ENCODE assay signal across 1 cellular context in genomic region chr7:137992738-137993394, GRCh38.
TF ChIP-seq lines count a peak whose summit lies in the region.

No MANE protein-coding gene starts in this region.

TF ChIP-seq in K562, 482 proteins besides CTCF, POLR2A, EP300 and RAD21 (continued from another document and continues in another):
- TF ChIP-seq GMEB1 (CRISPR knock-in tag; IDR thresholded peaks at IDR 0.05) (peak; percentile 39; the same call in 1 of the 2 replicates), SREBF2 (CRISPR knock-in tag; IDR thresholded peaks at IDR 0.05) (no peak), ZFP36 (IDR thresholded peaks at IDR 0.05; ENCODE audit: low read depth, low read length, partially characterized antibody) (no peak), ZBTB9 (CRISPR knock-in tag; IDR thresholded peaks at IDR 0.05) (no peak), THRB (CRISPR knock-in tag; conservative IDR thresholded peaks at IDR 0.05) (0 out of 2 replicates have a peak, but pooled peaks have one; percentile 11), SRSF1 (IDR thresholded peaks at IDR 0.05; ENCODE audit: low read depth, low read length) (no peak), NR2F6 (CRISPR knock-in tag; IDR thresholded peaks at IDR 0.05) (no peak), FOXJ2 (tag; IDR thresholded peaks at IDR 0.05) (0 out of 2 replicates have a peak, but pooled peaks have one; percentile 14), ARNT (IDR thresholded peaks at IDR 0.05) (0 out of 4 replicates have a peak, but pooled peaks of 1 of the 2 experiments have one; percentile 16), ESRRB (CRISPR knock-in tag; IDR thresholded peaks at IDR 0.05; ENCODE audit: borderline replicate concordance) (peak; percentile 76; the same call in 1 of the 2 replicates), TRIM24 (IDR thresholded peaks at IDR 0.05) (peak; percentile 8 to 35; a peak in 2 of 4 replicates), TEAD4 (IDR thresholded peaks at IDR 0.05; ENCODE audit: low read length) (no peak), TEAD4 (CRISPR knock-in tag; IDR thresholded peaks at IDR 0.05; ENCODE audit: borderline replicate concordance) (no peak), ZNF280A (IDR thresholded peaks at IDR 0.05; ENCODE audit: low read depth, partially characterized antibody) (no peak), RBM25 (IDR thresholded peaks at IDR 0.05; ENCODE audit: low read depth, low read length, severe bottlenecking) (no peak), MEF2A (IDR thresholded peaks at IDR 0.05; ENCODE audit: control insufficient read depth, low read depth, low read length) (no peak), ZNF324 (CRISPR knock-in tag; IDR thresholded peaks at IDR 0.05) (0 out of 2 replicates have a peak, but pooled peaks have one; percentile 26), ZNF41 (CRISPR knock-in tag; conservative IDR thresholded peaks at IDR 0.05) (peak; percentile 54; the same call in 1 of the 2 replicates), NFRKB (IDR thresholded peaks at IDR 0.05; ENCODE audit: low read depth) (0 out of 2 replicates have a peak, but pooled peaks have one; percentile 72), ZNF263 (CRISPR knock-in tag; IDR thresholded peaks at IDR 0.05; ENCODE audit: borderline replicate concordance) (no peak), MTA3 (IDR thresholded peaks at IDR 0.05; ENCODE audit: borderline replicate concordance) (no peak), TFAM (CRISPR knock-in tag; conservative IDR thresholded peaks at IDR 0.05) (no peak), IFI16 (CRISPR knock-in tag; IDR thresholded peaks at IDR 0.05) (no peak), MTA1 (IDR thresholded peaks at IDR 0.05; ENCODE audit: borderline replicate concordance) (no peak), RUNX1 (IDR thresholded peaks at IDR 0.05; ENCODE audit: low read depth) (no peak), ASH1L (IDR thresholded peaks at IDR 0.05; ENCODE audit: borderline replicate concordance, low read depth, partially characterized antibody) (peak; percentile 16), ZNF12 (CRISPR knock-in tag; IDR thresholded peaks at IDR 0.05) (no peak), RBM39 (optimal IDR thresholded peaks at IDR 0.05; ENCODE audit: low read depth, low read length) (no peak), ZNF232 (CRISPR knock-in tag; IDR thresholded peaks at IDR 0.05) (no peak), ZNF165 (CRISPR knock-in tag; IDR thresholded peaks at IDR 0.05; ENCODE audit: borderline replicate concordance) (peak; percentile 13; the same call in 1 of the 2 replicates), CHD1 (IDR thresholded peaks at IDR 0.05; ENCODE audit: low read length) (peak; percentile 17), HNRNPH1 (optimal IDR thresholded peaks at IDR 0.05; ENCODE audit: low read depth, low read length) (no peak), PHTF2 (CRISPR knock-in tag; IDR thresholded peaks at IDR 0.05) (no peak), KDM4B (IDR thresholded peaks at IDR 0.05; ENCODE audit: borderline replicate concordance in 2 of 2, low read depth in 1 of 2) (no peak), L3MBTL2 (IDR thresholded peaks at IDR 0.05) (peak; percentile 3; the same call in 1 of the 2 replicates), KLF13 (tag; IDR thresholded peaks at IDR 0.05; ENCODE audit: borderline replicate concordance, low read depth) (no peak), HNRNPUL1 (IDR thresholded peaks at IDR 0.05; ENCODE audit: low read length) (no peak), STAG1 (CRISPR knock-in tag; IDR thresholded peaks at IDR 0.05; ENCODE audit: borderline replicate concordance) (no peak), NCOA4 (IDR thresholded peaks at IDR 0.05; ENCODE audit: partially characterized antibody) (no peak)
- TF ChIP-seq, protein P1, sequence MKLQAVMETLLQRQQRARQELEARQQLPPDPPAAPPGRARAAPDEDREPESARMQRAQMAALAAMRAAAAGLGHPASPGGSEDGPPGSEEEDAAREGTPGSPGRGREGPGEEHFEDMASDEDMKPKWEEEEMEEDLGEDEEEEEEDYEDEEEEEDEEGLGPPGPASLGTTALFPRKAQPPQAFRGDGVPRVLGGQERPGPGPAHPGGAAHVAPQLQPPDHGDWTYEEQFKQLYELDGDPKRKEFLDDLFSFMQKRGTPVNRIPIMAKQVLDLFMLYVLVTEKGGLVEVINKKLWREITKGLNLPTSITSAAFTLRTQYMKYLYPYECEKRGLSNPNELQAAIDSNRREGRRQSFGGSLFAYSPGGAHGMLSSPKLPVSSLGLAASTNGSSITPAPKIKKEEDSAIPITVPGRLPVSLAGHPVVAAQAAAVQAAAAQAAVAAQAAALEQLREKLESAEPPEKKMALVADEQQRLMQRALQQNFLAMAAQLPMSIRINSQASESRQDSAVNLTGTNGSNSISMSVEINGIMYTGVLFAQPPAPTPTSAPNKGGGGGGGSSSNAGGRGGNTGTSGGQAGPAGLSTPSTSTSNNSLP (IDR thresholded peaks at IDR 0.05; ENCODE audit: borderline replicate concordance, low read depth, low read length), result no peak
- TF ChIP-seq, protein P2, sequence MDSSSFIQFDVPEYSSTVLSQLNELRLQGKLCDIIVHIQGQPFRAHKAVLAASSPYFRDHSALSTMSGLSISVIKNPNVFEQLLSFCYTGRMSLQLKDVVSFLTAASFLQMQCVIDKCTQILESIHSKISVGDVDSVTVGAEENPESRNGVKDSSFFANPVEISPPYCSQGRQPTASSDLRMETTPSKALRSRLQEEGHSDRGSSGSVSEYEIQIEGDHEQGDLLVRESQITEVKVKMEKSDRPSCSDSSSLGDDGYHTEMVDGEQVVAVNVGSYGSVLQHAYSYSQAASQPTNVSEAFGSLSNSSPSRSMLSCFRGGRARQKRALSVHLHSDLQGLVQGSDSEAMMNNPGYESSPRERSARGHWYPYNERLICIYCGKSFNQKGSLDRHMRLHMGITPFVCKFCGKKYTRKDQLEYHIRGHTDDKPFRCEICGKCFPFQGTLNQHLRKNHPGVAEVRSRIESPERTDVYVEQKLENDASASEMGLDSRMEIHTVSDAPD (CRISPR knock-in tag; IDR thresholded peaks at IDR 0.05), result peak; percentile 6; the same call in 1 of the 2 replicates
- TF ChIP-seq, protein P3, sequence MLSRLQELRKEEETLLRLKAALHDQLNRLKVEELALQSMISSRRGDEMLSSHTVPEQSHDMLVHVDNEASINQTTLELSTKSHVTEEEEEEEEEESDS (CRISPR knock-in tag; IDR thresholded peaks at IDR 0.05), result no peak
- TF ChIP-seq, protein P4, sequence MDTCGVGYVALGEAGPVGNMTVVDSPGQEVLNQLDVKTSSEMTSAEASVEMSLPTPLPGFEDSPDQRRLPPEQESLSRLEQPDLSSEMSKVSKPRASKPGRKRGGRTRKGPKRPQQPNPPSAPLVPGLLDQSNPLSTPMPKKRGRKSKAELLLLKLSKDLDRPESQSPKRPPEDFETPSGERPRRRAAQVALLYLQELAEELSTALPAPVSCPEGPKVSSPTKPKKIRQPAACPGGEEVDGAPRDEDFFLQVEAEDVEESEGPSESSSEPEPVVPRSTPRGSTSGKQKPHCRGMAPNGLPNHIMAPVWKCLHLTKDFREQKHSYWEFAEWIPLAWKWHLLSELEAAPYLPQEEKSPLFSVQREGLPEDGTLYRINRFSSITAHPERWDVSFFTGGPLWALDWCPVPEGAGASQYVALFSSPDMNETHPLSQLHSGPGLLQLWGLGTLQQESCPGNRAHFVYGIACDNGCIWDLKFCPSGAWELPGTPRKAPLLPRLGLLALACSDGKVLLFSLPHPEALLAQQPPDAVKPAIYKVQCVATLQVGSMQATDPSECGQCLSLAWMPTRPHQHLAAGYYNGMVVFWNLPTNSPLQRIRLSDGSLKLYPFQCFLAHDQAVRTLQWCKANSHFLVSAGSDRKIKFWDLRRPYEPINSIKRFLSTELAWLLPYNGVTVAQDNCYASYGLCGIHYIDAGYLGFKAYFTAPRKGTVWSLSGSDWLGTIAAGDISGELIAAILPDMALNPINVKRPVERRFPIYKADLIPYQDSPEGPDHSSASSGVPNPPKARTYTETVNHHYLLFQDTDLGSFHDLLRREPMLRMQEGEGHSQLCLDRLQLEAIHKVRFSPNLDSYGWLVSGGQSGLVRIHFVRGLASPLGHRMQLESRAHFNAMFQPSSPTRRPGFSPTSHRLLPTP (IDR thresholded peaks at IDR 0.05; ENCODE audit: borderline replicate concordance, extremely low read depth, insufficient read length), result no peak
- TF ChIP-seq, protein P5, sequence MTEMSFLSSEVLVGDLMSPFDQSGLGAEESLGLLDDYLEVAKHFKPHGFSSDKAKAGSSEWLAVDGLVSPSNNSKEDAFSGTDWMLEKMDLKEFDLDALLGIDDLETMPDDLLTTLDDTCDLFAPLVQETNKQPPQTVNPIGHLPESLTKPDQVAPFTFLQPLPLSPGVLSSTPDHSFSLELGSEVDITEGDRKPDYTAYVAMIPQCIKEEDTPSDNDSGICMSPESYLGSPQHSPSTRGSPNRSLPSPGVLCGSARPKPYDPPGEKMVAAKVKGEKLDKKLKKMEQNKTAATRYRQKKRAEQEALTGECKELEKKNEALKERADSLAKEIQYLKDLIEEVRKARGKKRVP (CRISPR knock-in tag; IDR thresholded peaks at IDR 0.05), result peak; percentile 44; the same call in 1 of the 2 replicates
- TF ChIP-seq, protein P6, sequence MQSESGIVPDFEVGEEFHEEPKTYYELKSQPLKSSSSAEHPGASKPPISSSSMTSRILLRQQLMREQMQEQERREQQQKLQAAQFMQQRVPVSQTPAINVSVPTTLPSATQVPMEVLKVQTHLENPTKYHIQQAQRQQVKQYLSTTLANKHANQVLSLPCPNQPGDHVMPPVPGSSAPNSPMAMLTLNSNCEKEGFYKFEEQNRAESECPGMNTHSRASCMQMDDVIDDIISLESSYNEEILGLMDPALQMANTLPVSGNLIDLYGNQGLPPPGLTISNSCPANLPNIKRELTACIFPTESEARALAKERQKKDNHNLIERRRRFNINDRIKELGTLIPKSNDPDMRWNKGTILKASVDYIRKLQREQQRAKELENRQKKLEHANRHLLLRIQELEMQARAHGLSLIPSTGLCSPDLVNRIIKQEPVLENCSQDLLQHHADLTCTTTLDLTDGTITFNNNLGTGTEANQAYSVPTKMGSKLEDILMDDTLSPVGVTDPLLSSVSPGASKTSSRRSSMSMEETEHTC (IDR thresholded peaks at IDR 0.05), result no peak
- TF ChIP-seq, protein P7, sequence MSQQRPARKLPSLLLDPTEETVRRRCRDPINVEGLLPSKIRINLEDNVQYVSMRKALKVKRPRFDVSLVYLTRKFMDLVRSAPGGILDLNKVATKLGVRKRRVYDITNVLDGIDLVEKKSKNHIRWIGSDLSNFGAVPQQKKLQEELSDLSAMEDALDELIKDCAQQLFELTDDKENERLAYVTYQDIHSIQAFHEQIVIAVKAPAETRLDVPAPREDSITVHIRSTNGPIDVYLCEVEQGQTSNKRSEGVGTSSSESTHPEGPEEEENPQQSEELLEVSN (IDR thresholded peaks at IDR 0.05; ENCODE audit: borderline replicate concordance in 1 of 2, extremely low read depth in 1 of 2, insufficient read depth in 1 of 2, insufficient read length in 1 of 2, low read depth in 1 of 2, low read length in 1 of 2, poor library complexity in 1 of 2, severe bottlenecking in 1 of 2), result no peak
- TF ChIP-seq, protein P8, sequence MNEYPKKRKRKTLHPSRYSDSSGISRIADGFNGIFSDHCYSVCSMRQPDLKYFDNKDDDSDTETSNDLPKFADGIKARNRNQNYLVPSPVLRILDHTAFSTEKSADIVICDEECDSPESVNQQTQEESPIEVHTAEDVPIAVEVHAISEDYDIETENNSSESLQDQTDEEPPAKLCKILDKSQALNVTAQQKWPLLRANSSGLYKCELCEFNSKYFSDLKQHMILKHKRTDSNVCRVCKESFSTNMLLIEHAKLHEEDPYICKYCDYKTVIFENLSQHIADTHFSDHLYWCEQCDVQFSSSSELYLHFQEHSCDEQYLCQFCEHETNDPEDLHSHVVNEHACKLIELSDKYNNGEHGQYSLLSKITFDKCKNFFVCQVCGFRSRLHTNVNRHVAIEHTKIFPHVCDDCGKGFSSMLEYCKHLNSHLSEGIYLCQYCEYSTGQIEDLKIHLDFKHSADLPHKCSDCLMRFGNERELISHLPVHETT (CRISPR knock-in tag; conservative IDR thresholded peaks at IDR 0.05 in 1 of 2, IDR thresholded peaks at IDR 0.05 in 1 of 2), result peak in 1 of 2 experiments; percentile 21; a peak in 1 of 4 replicates
